In the genomic region with DNA sequence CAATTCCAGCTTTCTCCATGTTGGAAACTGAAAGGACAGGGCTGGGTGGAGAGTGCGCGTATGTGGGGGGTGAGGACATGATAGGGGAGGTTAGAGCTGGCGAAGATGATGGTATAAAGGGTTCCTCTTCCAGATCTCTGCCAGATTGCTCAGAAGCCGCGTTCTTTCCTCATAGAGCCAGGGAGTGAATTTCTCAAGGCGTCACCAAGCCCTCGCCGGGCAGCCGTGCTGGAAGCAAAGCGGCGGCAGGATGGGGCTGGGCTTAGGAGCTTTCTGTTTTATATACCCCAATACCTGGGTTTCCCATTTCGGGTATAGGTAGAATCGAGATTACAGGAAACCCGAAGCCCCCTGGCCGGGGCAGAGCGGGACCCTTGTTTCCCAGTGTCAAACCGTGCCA, we compare ENCODE assay signal across 24 cellular contexts. TPM values are rescaled to one million over a fixed set of nuclear protein-coding genes. Genes with fewer than 3 reads are reported as not detected.
A peak's percentile ranks its signal among the peaks of the same experiment; 100 is the strongest.
DNase-seq lines count a peak whose midpoint lies in the region; ATAC-seq and TF ChIP-seq lines count a peak whose summit lies in the region.
"Had no signal": no experiment of that assay in that cellular context is flagged by ENCODE, and none has a peak within 500 bp of the region (broad histone marks: within the 10 kb centered on the region; RNA-seq: fewer than 3 reads in every experiment).

No MANE protein-coding gene starts in this region.

- ATAC-seq in GM23338 (peak; percentile 25), HG03565 (IDR thresholded peaks at IDR 0.05; ENCODE audit: unreplicated experiment) (no peak)
- no peak for ATAC-seq in activated T-helper 17 cell treated with anti-CD3 and anti-CD28 coated beads, Interleukin-2, amount 50 U/mL, for 72 hours (replicated peaks)
- ATAC-seq: CD8-positive, alpha-beta T cell; Panc1 had no signal

- H3K79me2 ChIP-seq in GM23338 (replicated peaks; ENCODE audit: insufficient read depth) (no peaks in the 10 kb centered on the region), neural progenitor cell (ENCODE audit: low read depth) (no peaks in the 10 kb centered on the region)

- DNase-seq in ELR (ENCODE audit: low read depth) (peak; percentile 42), GM23338 (ENCODE audit: low spot score) (peak; percentile 55), fibroblast of peridontal ligament (ENCODE audit: extremely low read depth) (peak; percentile 10), neural progenitor cell (ENCODE audit: low spot score) (no peak), T-helper 2 cell (no peak), GF-D8 (lab: John Stamatoyannopoulos, UW) (no peak)
- DNase-seq: Caco-2; CD8-positive, alpha-beta T cell; DMS79 treated with DMSO at 0.1 percent for 48 hours; HCEC 1CT; NCI-H1048; NCI-H1417; NCI-H1694; NCI-H2029 treated with DMSO at 0.1 percent for 48 hours; NCI-H226; NCI-H69; SHP77 had no signal

- H3K27ac Mint-ChIP-seq in GM23338 (no peak overlapping the region), neural progenitor cell (no peak overlapping the region)
- H3K27ac Mint-ChIP-seq in activated T-helper 17 cell treated with anti-CD3 and anti-CD28 coated beads, Interleukin-2, amount 50 U/mL, for 72 hours = no peak overlapping the region
- H3K27ac Mint-ChIP-seq: B cell; CD8-positive, alpha-beta T cell had no signal

- H3K27ac ChIP-seq in GM23338 (ENCODE audit: low read depth) (no peak overlapping the region), neural progenitor cell (no peak overlapping the region)
- H3K27ac ChIP-seq: C4-2B, HL-60, RWPE1 had no signal

- H3K4me1 Mint-ChIP-seq in GM23338 (peaks cover 9% of the 10 kb centered on the region; the same call in 2 of the 3 replicates), neural progenitor cell (no peaks in the 10 kb centered on the region)
- H3K4me1 Mint-ChIP-seq in activated T-helper 17 cell treated with anti-CD3 and anti-CD28 coated beads, Interleukin-2, amount 50 U/mL, for 72 hours = no peaks in the 10 kb centered on the region
- H3K4me1 Mint-ChIP-seq: B cell had no signal

- H3K9me2 ChIP-seq in GM23338 (ENCODE audit: insufficient read depth) = no peaks in the 10 kb centered on the region

- H3F3A ChIP-seq in GM23338 (replicated peaks; ENCODE audit: low read depth) = 0 out of 2 replicates have a peak, but pooled peaks cover 4% of the 10 kb centered on the region
- no peaks in the 10 kb centered on the region for H3F3A ChIP-seq in neural progenitor cell (ENCODE audit: low read depth)

- H3K4me2 ChIP-seq in GM23338 = peak overlapping the region; percentile 88
- H3K4me2 ChIP-seq in neural progenitor cell = peak overlapping the region; percentile 31

- H3K4me1 ChIP-seq in GM23338 (ENCODE audit: insufficient read depth) (peaks cover 5% of the 10 kb centered on the region; the same call in 1 of the 2 replicates), neural progenitor cell (no peaks in the 10 kb centered on the region)
- H3K4me1 ChIP-seq: Caco-2 had no signal

- no peaks in the 10 kb centered on the region for H3K36me3 ChIP-seq in GM23338 (ENCODE audit: insufficient read depth)
- no peaks in the 10 kb centered on the region for H3K36me3 ChIP-seq in neural progenitor cell

- peak overlapping the region; percentile 95 for H2AFZ ChIP-seq in GM23338
- no peak overlapping the region for H2AFZ ChIP-seq in neural progenitor cell (replicated peaks)

- peaks cover 35% of the 10 kb centered on the region for H3K27me3 ChIP-seq in GM23338 (ENCODE audit: insufficient read depth)
- H3K27me3 ChIP-seq in neural progenitor cell = peaks cover 3% of the 10 kb centered on the region

- H3K9me3 ChIP-seq in neural progenitor cell (ENCODE audit: low read depth) = no peaks in the 10 kb centered on the region
- H3K9me3 ChIP-seq: Caco-2 had no signal

- H3K4me3 Mint-ChIP-seq in GM23338 (peak overlapping the region; percentile 43), neural progenitor cell (no peak overlapping the region)
- no peak overlapping the region for H3K4me3 Mint-ChIP-seq in activated T-helper 17 cell treated with anti-CD3 and anti-CD28 coated beads, Interleukin-2, amount 50 U/mL, for 72 hours
- H3K4me3 Mint-ChIP-seq: B cell; CD8-positive, alpha-beta T cell had no signal

- H3K27me3 Mint-ChIP-seq in GM23338 (ENCODE audit: insufficient read depth, low read depth, poor library complexity) (peaks cover 9% of the 10 kb centered on the region), neural progenitor cell (ENCODE audit: insufficient read depth, low read depth) (peaks cover 12% of the 10 kb centered on the region)
- peaks cover 25% of the 10 kb centered on the region for H3K27me3 Mint-ChIP-seq in activated T-helper 17 cell treated with anti-CD3 and anti-CD28 coated beads, Interleukin-2, amount 50 U/mL, for 72 hours

- no peak overlapping the region for H3K9ac ChIP-seq in neural progenitor cell

- TF ChIP-seq CTCF in GM23338 (conservative IDR thresholded peaks at IDR 0.05; ENCODE audit: low read depth in 2 of 2) = no peak
- TF ChIP-seq CTCF in neural progenitor cell (IDR thresholded peaks at IDR 0.05) = no peak

- H3K9me3 Mint-ChIP-seq in GM23338 = no peaks in the 10 kb centered on the region
- no peaks in the 10 kb centered on the region for H3K9me3 Mint-ChIP-seq in neural progenitor cell
- H3K9me3 Mint-ChIP-seq in activated T-helper 17 cell treated with anti-CD3 and anti-CD28 coated beads, Interleukin-2, amount 50 U/mL, for 72 hours = no peaks in the 10 kb centered on the region

- H4K20me1 ChIP-seq in GM23338 (replicated peaks; ENCODE audit: insufficient read depth) (no peaks in the 10 kb centered on the region), neural progenitor cell (ENCODE audit: low read depth) (no peaks in the 10 kb centered on the region)

- H3K36me3 Mint-ChIP-seq in GM23338 (ENCODE audit: low read depth) (no peaks in the 10 kb centered on the region), neural progenitor cell (no peaks in the 10 kb centered on the region)
- H3K36me3 Mint-ChIP-seq in activated T-helper 17 cell treated with anti-CD3 and anti-CD28 coated beads, Interleukin-2, amount 50 U/mL, for 72 hours (ENCODE audit: low read depth) = no peaks in the 10 kb centered on the region
- H3K36me3 Mint-ChIP-seq: CD8-positive, alpha-beta T cell had no signal

- H3K4me3 ChIP-seq in GM23338 = peak overlapping the region; percentile 59
- no peak overlapping the region for H3K4me3 ChIP-seq in neural progenitor cell

TF ChIP-seq in GM23338, 12 proteins besides CTCF, POLR2A, EP300 and RAD21 (continues in another document):
- TF ChIP-seq, protein P1, sequence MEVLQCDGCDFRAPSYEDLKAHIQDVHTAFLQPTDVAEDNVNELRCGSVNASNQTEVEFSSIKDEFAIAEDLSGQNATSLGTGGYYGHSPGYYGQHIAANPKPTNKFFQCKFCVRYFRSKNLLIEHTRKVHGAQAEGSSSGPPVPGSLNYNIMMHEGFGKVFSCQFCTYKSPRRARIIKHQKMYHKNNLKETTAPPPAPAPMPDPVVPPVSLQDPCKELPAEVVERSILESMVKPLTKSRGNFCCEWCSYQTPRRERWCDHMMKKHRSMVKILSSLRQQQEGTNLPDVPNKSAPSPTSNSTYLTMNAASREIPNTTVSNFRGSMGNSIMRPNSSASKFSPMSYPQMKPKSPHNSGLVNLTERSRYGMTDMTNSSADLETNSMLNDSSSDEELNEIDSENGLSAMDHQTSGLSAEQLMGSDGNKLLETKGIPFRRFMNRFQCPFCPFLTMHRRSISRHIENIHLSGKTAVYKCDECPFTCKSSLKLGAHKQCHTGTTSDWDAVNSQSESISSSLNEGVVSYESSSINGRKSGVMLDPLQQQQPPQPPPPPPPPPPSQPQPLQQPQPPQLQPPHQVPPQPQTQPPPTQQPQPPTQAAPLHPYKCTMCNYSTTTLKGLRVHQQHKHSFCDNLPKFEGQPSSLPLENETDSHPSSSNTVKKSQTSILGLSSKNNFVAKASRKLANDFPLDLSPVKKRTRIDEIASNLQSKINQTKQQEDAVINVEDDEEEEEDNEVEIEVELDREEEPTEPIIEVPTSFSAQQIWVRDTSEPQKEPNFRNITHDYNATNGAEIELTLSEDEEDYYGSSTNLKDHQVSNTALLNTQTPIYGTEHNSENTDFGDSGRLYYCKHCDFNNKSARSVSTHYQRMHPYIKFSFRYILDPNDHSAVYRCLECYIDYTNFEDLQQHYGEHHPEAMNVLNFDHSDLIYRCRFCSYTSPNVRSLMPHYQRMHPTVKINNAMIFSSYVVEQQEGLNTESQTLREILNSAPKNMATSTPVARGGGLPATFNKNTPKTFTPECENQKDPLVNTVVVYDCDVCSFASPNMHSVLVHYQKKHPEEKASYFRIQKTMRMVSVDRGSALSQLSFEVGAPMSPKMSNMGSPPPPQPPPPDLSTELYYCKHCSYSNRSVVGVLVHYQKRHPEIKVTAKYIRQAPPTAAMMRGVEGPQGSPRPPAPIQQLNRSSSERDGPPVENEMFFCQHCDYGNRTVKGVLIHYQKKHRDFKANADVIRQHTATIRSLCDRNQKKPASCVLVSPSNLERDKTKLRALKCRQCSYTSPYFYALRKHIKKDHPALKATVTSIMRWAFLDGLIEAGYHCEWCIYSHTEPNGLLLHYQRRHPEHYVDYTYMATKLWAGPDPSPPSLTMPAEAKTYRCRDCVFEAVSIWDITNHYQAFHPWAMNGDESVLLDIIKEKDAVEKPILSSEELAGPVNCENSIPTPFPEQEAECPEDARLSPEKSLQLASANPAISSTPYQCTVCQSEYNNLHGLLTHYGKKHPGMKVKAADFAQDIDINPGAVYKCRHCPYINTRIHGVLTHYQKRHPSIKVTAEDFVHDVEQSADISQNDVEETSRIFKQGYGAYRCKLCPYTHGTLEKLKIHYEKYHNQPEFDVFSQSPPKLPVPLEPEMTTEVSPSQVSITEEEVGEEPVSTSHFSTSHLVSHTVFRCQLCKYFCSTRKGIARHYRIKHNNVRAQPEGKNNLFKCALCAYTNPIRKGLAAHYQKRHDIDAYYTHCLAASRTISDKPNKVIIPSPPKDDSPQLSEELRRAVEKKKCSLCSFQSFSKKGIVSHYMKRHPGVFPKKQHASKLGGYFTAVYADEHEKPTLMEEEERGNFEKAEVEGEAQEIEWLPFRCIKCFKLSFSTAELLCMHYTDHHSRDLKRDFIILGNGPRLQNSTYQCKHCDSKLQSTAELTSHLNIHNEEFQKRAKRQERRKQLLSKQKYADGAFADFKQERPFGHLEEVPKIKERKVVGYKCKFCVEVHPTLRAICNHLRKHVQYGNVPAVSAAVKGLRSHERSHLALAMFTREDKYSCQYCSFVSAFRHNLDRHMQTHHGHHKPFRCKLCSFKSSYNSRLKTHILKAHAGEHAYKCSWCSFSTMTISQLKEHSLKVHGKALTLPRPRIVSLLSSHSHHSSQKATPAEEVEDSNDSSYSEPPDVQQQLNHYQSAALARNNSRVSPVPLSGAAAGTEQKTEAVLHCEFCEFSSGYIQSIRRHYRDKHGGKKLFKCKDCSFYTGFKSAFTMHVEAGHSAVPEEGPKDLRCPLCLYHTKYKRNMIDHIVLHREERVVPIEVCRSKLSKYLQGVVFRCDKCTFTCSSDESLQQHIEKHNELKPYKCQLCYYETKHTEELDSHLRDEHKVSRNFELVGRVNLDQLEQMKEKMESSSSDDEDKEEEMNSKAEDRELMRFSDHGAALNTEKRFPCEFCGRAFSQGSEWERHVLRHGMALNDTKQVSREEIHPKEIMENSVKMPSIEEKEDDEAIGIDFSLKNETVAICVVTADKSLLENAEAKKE (CRISPR knock-in tag; IDR thresholded peaks at IDR 0.05) = no peak

RNA-seq across cellular contexts. Expression of a gene that starts 43.8 kb away (rescaled TPM):
- total RNA-seq in GM23338 (2014; rRNA removed; shearing (Covaris generic)) = 98.8 and 102 TPM in 2 replicates
- polyA plus RNA-seq in GM23338 (2016; fragmentation: Nextera tagmentation; extraction: Ambion mirVana) = 169 and 183 TPM in 2 replicates
- total RNA-seq in neural progenitor cell (ENCODE audit: low replicate concordance) = 66.0 and 87.0 TPM in 2 replicates
- total RNA-seq in activated T-helper 17 cell treated with anti-CD3 and anti-CD28 coated beads, Interleukin-2, amount 50 U/mL, for 72 hours = 100 to 1,000 TPM in 1 of 2 donors, 10 to 100 TPM in 1; 93.9 to 115 TPM

Comparison
In these comparisons a context has a peak if more than half of its experiments do, and no peak if none do; other contexts are left out.
1. DNase-seq: peak in ELR (single experiment), GM23338 (single experiment) and fibroblast of peridontal ligament (single experiment); none in neural progenitor cell (single experiment), T-helper 2 cell (0 of 5) and GF-D8 (single experiment).